ENCODE assay signal across 8 cellular contexts in the genomic region with DNA sequence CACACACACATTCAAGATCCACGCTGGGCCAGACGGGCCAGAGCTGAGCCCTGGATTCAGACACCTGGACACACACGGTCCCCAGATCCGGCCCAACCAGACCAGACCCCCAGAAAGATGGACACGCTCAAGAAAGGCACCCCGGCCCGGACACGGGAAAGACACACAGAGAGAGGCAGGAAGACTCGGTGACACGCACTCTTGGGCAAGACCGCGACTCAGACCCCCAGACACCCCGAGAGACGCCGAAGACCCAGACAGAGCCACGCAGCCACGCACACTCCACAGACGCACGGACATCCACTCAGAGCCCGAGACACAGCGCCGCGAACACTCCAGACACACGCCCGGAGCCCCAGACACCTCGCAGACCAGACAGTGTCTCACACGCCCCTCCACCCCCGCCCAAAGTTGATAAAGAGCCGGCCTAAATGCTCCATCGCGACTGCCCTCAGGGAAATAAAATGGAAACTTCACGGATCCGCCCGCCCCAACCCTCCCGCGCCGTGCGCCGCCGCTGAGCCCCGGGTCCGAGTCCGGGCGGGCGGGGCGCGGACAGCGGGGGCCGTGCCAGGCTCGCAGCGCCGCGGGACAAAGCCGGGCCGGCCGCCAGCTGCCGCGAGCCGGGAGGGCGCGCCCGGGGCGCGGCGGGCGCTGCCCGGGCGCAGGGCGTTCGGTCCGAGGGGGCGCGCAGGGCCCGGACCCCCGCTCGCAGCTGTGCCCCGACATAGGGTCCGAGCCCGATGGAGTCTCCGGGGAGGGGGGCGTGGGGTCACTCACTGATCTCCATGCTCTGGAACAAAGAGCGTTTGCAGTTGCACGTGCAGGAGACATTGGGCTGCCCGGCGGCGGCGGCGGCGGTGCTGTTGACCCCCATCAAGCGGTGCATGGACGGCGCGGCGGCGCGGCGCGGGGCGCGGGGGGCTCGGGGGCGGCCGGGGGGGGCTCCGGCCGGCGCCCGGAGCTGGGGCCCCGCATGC. TPM values are rescaled to one million over a fixed set of nuclear protein-coding genes. Genes with fewer than 3 reads are reported as not detected.
DNase-seq lines count a peak whose midpoint lies in the region; TF ChIP-seq lines count a peak whose summit lies in the region.

No MANE protein-coding gene starts in this region.

- H3K4me1 Mint-ChIP-seq in endodermal cell, result peaks cover 67% of the 10 kb centered on the region
- peaks cover 79% of the 10 kb centered on the region for H3K4me1 Mint-ChIP-seq in nephron progenitor cell

- WGBS in endodermal cell (ENCODE audit: insufficient coverage in 1 of 2, insufficient read length in 1 of 2), 2 experiments, result 0% methylated on average over 39 to 108 of the region's 108 CpGs

- H3K27me3 Mint-ChIP-seq in endodermal cell (ENCODE audit: insufficient read depth) (no peaks in the 10 kb centered on the region), nephron progenitor cell (ENCODE audit: low read depth, poor library complexity) (peaks cover 46% of the 10 kb centered on the region)

- peak overlapping the region; percentile 92 for H3K9ac ChIP-seq in endodermal cell (ENCODE audit: extremely low read depth, low read length, poor library complexity, severe bottlenecking)

- peak overlapping the region; percentile 83 for H3K27ac ChIP-seq in endodermal cell (ENCODE audit: low read depth, low read length)

- H3K4me1 ChIP-seq in endodermal cell (ENCODE audit: control insufficient read depth, insufficient read depth, low read length), result peaks cover 42% of the 10 kb centered on the region

- H3K36me3 ChIP-seq in endodermal cell (ENCODE audit: control insufficient read depth, insufficient read depth, low read length), result peaks cover 31% of the 10 kb centered on the region

- no peaks in the 10 kb centered on the region for H3K9me3 Mint-ChIP-seq in endodermal cell
- H3K9me3 Mint-ChIP-seq in nephron progenitor cell, result no peaks in the 10 kb centered on the region

- peak overlapping the region; percentile 96 for H3K4me3 ChIP-seq in endodermal cell (ENCODE audit: low read length)

- H3K27ac Mint-ChIP-seq in endodermal cell, result peak overlapping the region; percentile 96
- peak overlapping the region; percentile 64 for H3K27ac Mint-ChIP-seq in nephron progenitor cell

- H3K36me3 Mint-ChIP-seq in endodermal cell (ENCODE audit: low read depth) (peaks cover 5% of the 10 kb centered on the region), nephron progenitor cell (ENCODE audit: low read depth) (no peaks in the 10 kb centered on the region)

- H3K27me3 ChIP-seq in endodermal cell (ENCODE audit: control insufficient read depth, insufficient read depth, low read length, poor library complexity, severe bottlenecking), result no peaks in the 10 kb centered on the region

- H3K4me3 Mint-ChIP-seq in endodermal cell (peak overlapping the region; percentile 98), nephron progenitor cell (peak overlapping the region; percentile 92)

- DNase-seq in stimulated activated CD4-positive, alpha-beta T cell treated with anti-CD3 and anti-CD28 coated beads, Interleukin-12 subunit alpha, Interleukin-12 subunit beta, amount 100 ng/mL, for 4 hours, result peak; percentile 18
- no peak for DNase-seq in stimulated activated CD4-positive, alpha-beta T cell treated with anti-CD3 and anti-CD28 coated beads, Interleukin-2, amount 100 ng/mL, for 48 hours
- DNase-seq in activated CD4-positive, alpha-beta T cell treated with anti-CD3 and anti-CD28 coated beads, Interleukin-2, amount 50 U/mL, for 4 hours, result peak; percentile 53 to 58
- DNase-seq in endodermal cell (no peak), nephron progenitor cell (peak; percentile 54), putamen (ENCODE audit: low spot score) (no peak), NK-92 (lab: John Stamatoyannopoulos, UW; ENCODE audit: unreplicated experiment) (no peak), GF-D8 (lab: John Stamatoyannopoulos, UW) (no peak)

- no peaks in the 10 kb centered on the region for H3K9me3 ChIP-seq in endodermal cell (ENCODE audit: control insufficient read depth, low read length)

- TF ChIP-seq CTCF in endodermal cell (conservative IDR thresholded peaks at IDR 0.05) (no peak), nephron progenitor cell (IDR thresholded peaks at IDR 0.05) (no peak)

RNA-seq across cellular contexts. Expression of a gene that starts 0.8 kb away (rescaled TPM):
- 10 to 100 TPM; 18.8 to 37.4 TPM for total RNA-seq in endodermal cell
- 56.8 TPM for polyA plus RNA-seq in endodermal cell (2013, experiment 1 of 2)
- polyA plus RNA-seq in endodermal cell (2013, experiment 2 of 2), result 65.5 TPM

Comparison
In these comparisons a context has a peak if more than half of its experiments do, and no peak if none do; other contexts are left out.
1. DNase-seq: peak in stimulated activated CD4-positive, alpha-beta T cell treated with anti-CD3 and anti-CD28 coated beads, Interleukin-12 subunit alpha, Interleukin-12 subunit beta, amount 100 ng/mL, for 4 hours (single experiment), activated CD4-positive, alpha-beta T cell treated with anti-CD3 and anti-CD28 coated beads, Interleukin-2, amount 50 U/mL, for 4 hours (2 of 2) and nephron progenitor cell (single experiment); none in stimulated activated CD4-positive, alpha-beta T cell treated with anti-CD3 and anti-CD28 coated beads, Interleukin-2, amount 100 ng/mL, for 48 hours (0 of 2), endodermal cell (single experiment), putamen (single experiment), NK-92 (single experiment) and GF-D8 (single experiment).